8 cellular contexts compared by ENCODE assay signal in genomic region chr3:36944641-36945270, GRCh38. TPM values are rescaled to one million over a fixed set of nuclear protein-coding genes. Genes with fewer than 3 reads are reported as not detected.
DNase-seq lines count a peak whose midpoint lies in the region; ATAC-seq, FAIRE-seq and TF ChIP-seq lines count a peak whose summit lies in the region.

TRANK1 (minus strand) TSS chr3:36945054; CDS start chr3:36944809, 245 bp downstream.

- no peaks in the 10 kb centered on the region for H3K4me1 ChIP-seq in NT2/D1 (ENCODE audit: insufficient read depth, insufficient read length)
- peaks cover 0 to 44% (median 3%) of the 10 kb centered on the region in 3 donors for H3K4me1 ChIP-seq in gastroesophageal sphincter

- peak in 1 of 2 donors; percentile 57 for TF ChIP-seq POLR2A in gastroesophageal sphincter (IDR thresholded peaks at IDR 0.05)

- H3K4me3 ChIP-seq in NT2/D1 (ENCODE audit: insufficient read length, low read depth) = peak within 1 kb of the TSS; percentile 66
- peak within 1 kb of the TSS; percentile 81 to 87 for H3K4me3 ChIP-seq in gastroesophageal sphincter

- no peak for TF ChIP-seq CTCF in gastroesophageal sphincter (IDR thresholded peaks at IDR 0.05)

- H3K9me3 ChIP-seq in NT2/D1 (ENCODE audit: insufficient read depth, low read length) (peaks cover 15% of the 10 kb centered on the region; the same call in 1 of the 2 replicates), gastroesophageal sphincter (peaks cover 0 to 20% (median 3%) of the 10 kb centered on the region in 3 donors)

- DNase-seq in GM18507 (ENCODE audit: extremely low spot score, insufficient read length, low read depth) (peak; percentile 47), NT2/D1 (ENCODE audit: low read depth, low spot score) (no peak), occipital lobe (lab: John Stamatoyannopoulos, UW) (peak; percentile 51), substantia nigra (lab: John Stamatoyannopoulos, UW) (peak in 33 of 49 donors; percentile 2 to 74 (median 26)), NCI-H1436 (lab: John Stamatoyannopoulos, UW) (no peak)
- peak; percentile 76 for DNase-seq in activated T-helper 9 cell treated with anti-CD3 and anti-CD28 coated beads, Interleukin-2, amount 50 U/mL, for 16 hours (ENCODE audit: low read depth)

- peak within 1 kb of the TSS; percentile 88 for H3K9ac ChIP-seq in NT2/D1 (ENCODE audit: insufficient read length, low read depth)

- TF ChIP-seq EP300 in gastroesophageal sphincter (IDR thresholded peaks at IDR 0.05) = no peak

- H3K27ac ChIP-seq in gastroesophageal sphincter (peak within 1 kb of the TSS; percentile 0 to 80 (median 73)), substantia nigra (ENCODE audit: low read depth, low read length, poor library complexity, severe bottlenecking) (peak within 1 kb of the TSS; percentile 55)

- FAIRE-seq in GM18507 (lab: Jason Lieb, UNC) = peak; percentile 59

- peaks cover 26% of the 10 kb centered on the region for H3K27me3 ChIP-seq in NT2/D1 (ENCODE audit: insufficient read depth, insufficient read length)
- H3K27me3 ChIP-seq in gastroesophageal sphincter = no peaks in the 10 kb centered on the region

- WGBS in gastroesophageal sphincter (ENCODE audit: low coverage in 1 of 2), 2 donors = no CpG with 5 or more reads among the region's 68 CpGs

- no peaks in the 10 kb centered on the region for H3K36me3 ChIP-seq in NT2/D1 (ENCODE audit: insufficient read depth, insufficient read length, low read length)
- no peaks in the 10 kb centered on the region for H3K36me3 ChIP-seq in gastroesophageal sphincter

- ATAC-seq in HG02852 (IDR thresholded peaks at IDR 0.05; ENCODE audit: unreplicated experiment) = peak; percentile 66
- ATAC-seq in gastroesophageal sphincter = peak; percentile 72

RNA-seq across cellular contexts. Expression of gene TRANK1, which starts in this region (rescaled TPM):
- total RNA-seq in gastroesophageal sphincter = 10 to 100 TPM in 1 of 4 donors, 1 to 10 TPM in 3; 4.9 to 12.3 (median 9.1) TPM
- total RNA-seq in occipital lobe = 12.6 TPM

Comparison
In these comparisons a context has a peak if more than half of its experiments do, and no peak if none do; other contexts are left out.
1. DNase-seq: peak in GM18507 (single experiment), activated T-helper 9 cell treated with anti-CD3 and anti-CD28 coated beads, Interleukin-2, amount 50 U/mL, for 16 hours (single experiment), occipital lobe (single experiment) and substantia nigra (33 of 49); none in NT2/D1 (single experiment) and NCI-H1436 (single experiment).